8 cellular contexts compared by ENCODE assay signal in genomic region chr7:127629268-127629854, GRCh38. TPM values are rescaled to one million over a fixed set of nuclear protein-coding genes. Genes with fewer than 3 reads are reported as not detected.
A peak's percentile ranks its signal among the peaks of the same experiment; 100 is the strongest.
DNase-seq lines count a peak whose midpoint lies in the region; ATAC-seq and TF ChIP-seq lines count a peak whose summit lies in the region.

No MANE protein-coding gene starts in this region.

- H3K27me3 Mint-ChIP-seq in activated T-helper 2 cell treated with anti-CD3 and anti-CD28 coated beads, Interferon-gamma antibody, Interleukin-2, Interleukin-4, amounts not matched to agents 10 μg/mL and 5 μg/mL and 100 μg/mL, durations not matched to agents 14 hours and 24 hours and 36 hours (ENCODE audit: low read depth), result peaks cover 22% of the 10 kb centered on the region

- no peaks in the 10 kb centered on the region for H3K36me3 ChIP-seq in esophagus muscularis mucosa

- H3K4me1 Mint-ChIP-seq in activated T-helper 2 cell treated with anti-CD3 and anti-CD28 coated beads, Interferon-gamma antibody, Interleukin-2, Interleukin-4, amounts not matched to agents 10 μg/mL and 5 μg/mL and 100 μg/mL, durations not matched to agents 14 hours and 24 hours and 36 hours (ENCODE audit: low read depth), result peaks cover 1% of the 10 kb centered on the region

- no peak overlapping the region for H3K4me3 Mint-ChIP-seq in activated T-helper 2 cell treated with anti-CD3 and anti-CD28 coated beads, Interferon-gamma antibody, Interleukin-2, Interleukin-4, amounts not matched to agents 10 μg/mL and 5 μg/mL and 100 μg/mL, durations not matched to agents 14 hours and 24 hours and 36 hours (ENCODE audit: low read depth)

- TF ChIP-seq EP300 in esophagus muscularis mucosa (IDR thresholded peaks at IDR 0.05), result no peak

- peak; percentile 31 for ATAC-seq in Right ventricle myocardium superior (ENCODE audit: poor library complexity)
- peak; percentile 68 for ATAC-seq in HG02981 (IDR thresholded peaks at IDR 0.05; ENCODE audit: unreplicated experiment)

- peak in 2 of 3 experiments; percentile 4 to 37 for TF ChIP-seq CTCF in esophagus muscularis mucosa (IDR thresholded peaks at IDR 0.05)

- H3K27ac Mint-ChIP-seq in activated T-helper 2 cell treated with anti-CD3 and anti-CD28 coated beads, Interferon-gamma antibody, Interleukin-2, Interleukin-4, amounts not matched to agents 10 μg/mL and 5 μg/mL and 100 μg/mL, durations not matched to agents 14 hours and 24 hours and 36 hours, result no peak overlapping the region

- peaks cover 0 to 5% (median 0%) of the 10 kb centered on the region in 4 donors for H3K27me3 ChIP-seq in esophagus muscularis mucosa

- no peak overlapping the region for H3K4me3 ChIP-seq in esophagus muscularis mucosa

- no peak overlapping the region for H3K27ac ChIP-seq in esophagus muscularis mucosa (replicated peaks in 1 of 4)

- TF ChIP-seq POLR2A in esophagus muscularis mucosa (IDR thresholded peaks at IDR 0.05; ENCODE audit: low read depth), result no peak

- intact Hi-C loops in Right ventricle myocardium superior (cut with DNase I) (no loop called here), cardiac septum (cut with DNase I) (no loop called here), esophagus muscularis mucosa (cut with DNase I) (no loop called here)
- intact Hi-C loops in activated T-helper 2 cell treated with anti-CD3 and anti-CD28 coated beads, Interferon-gamma antibody, Interleukin-2, Interleukin-4, amounts not matched to agents 10 μg/mL and 5 μg/mL and 100 μg/mL, durations not matched to agents 14 hours and 24 hours and 36 hours (cut with micrococcal nuclease), result no loop called here

- WGBS in esophagus muscularis mucosa, result 18% methylated on average over 5 of the region's 5 CpGs

- H3K36me3 Mint-ChIP-seq in activated T-helper 2 cell treated with anti-CD3 and anti-CD28 coated beads, Interferon-gamma antibody, Interleukin-2, Interleukin-4, amounts not matched to agents 10 μg/mL and 5 μg/mL and 100 μg/mL, durations not matched to agents 14 hours and 24 hours and 36 hours (ENCODE audit: low read depth), result no peaks in the 10 kb centered on the region

- H3K4me1 ChIP-seq in esophagus muscularis mucosa, result no peaks in the 10 kb centered on the region

- no peak for DNase-seq in Right ventricle myocardium superior
- DNase-seq in cardiac septum (ENCODE audit: low spot score), result no peak
- peak; percentile 34 for DNase-seq in SKM-1 treated with dmso at 0.1 percent for 144 hours (lab: John Stamatoyannopoulos, UW; ENCODE audit: unreplicated experiment)
- no peak for DNase-seq in esophagus muscularis mucosa (ENCODE audit: extremely low spot score)
- peak; percentile 55 for DNase-seq in stimulated activated CD4-positive, alpha-beta T cell treated with anti-CD3 and anti-CD28 coated beads, Interleukin-15, amount 100 ng/mL, for 24 hours
- no peak for DNase-seq in anterior cingulate cortex (lab: John Stamatoyannopoulos, UW)
- no peak for DNase-seq in activated T-helper 2 cell treated with anti-CD3 and anti-CD28 coated beads, Interferon-gamma antibody, Interleukin-2, Interleukin-4, amounts not matched to agents 10 μg/mL and 5 μg/mL and 100 μg/mL, durations not matched to agents 14 hours and 24 hours and 36 hours (ENCODE audit: low spot score)

- no peaks in the 10 kb centered on the region for H3K9me3 ChIP-seq in esophagus muscularis mucosa

- no peaks in the 10 kb centered on the region for H3K9me3 Mint-ChIP-seq in activated T-helper 2 cell treated with anti-CD3 and anti-CD28 coated beads, Interferon-gamma antibody, Interleukin-2, Interleukin-4, amounts not matched to agents 10 μg/mL and 5 μg/mL and 100 μg/mL, durations not matched to agents 14 hours and 24 hours and 36 hours

RNA-seq across cellular contexts. Expression of gene PAX4, which starts 11.4 kb away (rescaled TPM):
- total RNA-seq in Right ventricle myocardium superior (not detected), cardiac septum (not detected), esophagus muscularis mucosa (not detected)
- not detected in 2 replicates for total RNA-seq in activated T-helper 2 cell treated with anti-CD3 and anti-CD28 coated beads, Interferon-gamma antibody, Interleukin-2, Interleukin-4, amounts not matched to agents 10 μg/mL and 5 μg/mL and 100 μg/mL, durations not matched to agents 14 hours and 24 hours and 36 hours

RNA-seq across cellular contexts. Expression of gene SND1, which starts 22.6 kb away (rescaled TPM):
- total RNA-seq in Right ventricle myocardium superior (81.9 TPM), cardiac septum (66.7 TPM), esophagus muscularis mucosa (10 to 100 TPM; 71.4 to 91.2 (median 81.3) TPM)
- total RNA-seq in activated T-helper 2 cell treated with anti-CD3 and anti-CD28 coated beads, Interferon-gamma antibody, Interleukin-2, Interleukin-4, amounts not matched to agents 10 μg/mL and 5 μg/mL and 100 μg/mL, durations not matched to agents 14 hours and 24 hours and 36 hours, result 311 TPM in 2 replicates

RNA-seq across cellular contexts. Expression of gene FSCN3, which starts 35.8 kb away (rescaled TPM):
- total RNA-seq in Right ventricle myocardium superior, result not detected
- total RNA-seq in cardiac septum, result 0.27 TPM
- total RNA-seq in esophagus muscularis mucosa, result 1 to 10 TPM in 3 of 4 donors, under 1 TPM in 1; 0.66 to 4.6 (median 2.5) TPM
- total RNA-seq in activated T-helper 2 cell treated with anti-CD3 and anti-CD28 coated beads, Interferon-gamma antibody, Interleukin-2, Interleukin-4, amounts not matched to agents 10 μg/mL and 5 μg/mL and 100 μg/mL, durations not matched to agents 14 hours and 24 hours and 36 hours, result 0.99 and 1.4 TPM in 2 replicates

RNA-seq across cellular contexts. Expression of gene ARF5, which starts 41.1 kb away (rescaled TPM):
- total RNA-seq in Right ventricle myocardium superior (70.5 TPM), cardiac septum (102 TPM), esophagus muscularis mucosa (100 to 1,000 TPM; 117 to 180 (median 147) TPM)
- 133 TPM in 2 replicates for total RNA-seq in activated T-helper 2 cell treated with anti-CD3 and anti-CD28 coated beads, Interferon-gamma antibody, Interleukin-2, Interleukin-4, amounts not matched to agents 10 μg/mL and 5 μg/mL and 100 μg/mL, durations not matched to agents 14 hours and 24 hours and 36 hours

RNA-seq across cellular contexts. Expression of gene GCC1, which starts 44.0 kb away (rescaled TPM):
- total RNA-seq in Right ventricle myocardium superior (7.0 TPM), cardiac septum (6.8 TPM), esophagus muscularis mucosa (10 to 100 TPM; 11.6 to 17.3 (median 14.7) TPM)
- 14.4 and 15.1 TPM in 2 replicates for total RNA-seq in activated T-helper 2 cell treated with anti-CD3 and anti-CD28 coated beads, Interferon-gamma antibody, Interleukin-2, Interleukin-4, amounts not matched to agents 10 μg/mL and 5 μg/mL and 100 μg/mL, durations not matched to agents 14 hours and 24 hours and 36 hours

Comparison
In these comparisons a context has a peak if more than half of its experiments do, and no peak if none do; other contexts are left out.
1. DNase-seq: peak in SKM-1 treated with dmso at 0.1 percent for 144 hours (single experiment) and stimulated activated CD4-positive, alpha-beta T cell treated with anti-CD3 and anti-CD28 coated beads, Interleukin-15, amount 100 ng/mL, for 24 hours (single experiment); none in Right ventricle myocardium superior (single experiment), cardiac septum (single experiment), esophagus muscularis mucosa (single experiment), anterior cingulate cortex (0 of 58) and activated T-helper 2 cell treated with anti-CD3 and anti-CD28 coated beads, Interferon-gamma antibody, Interleukin-2, Interleukin-4, amounts not matched to agents 10 μg/mL and 5 μg/mL and 100 μg/mL, durations not matched to agents 14 hours and 24 hours and 36 hours (single experiment).